8 cellular contexts compared by ENCODE assay signal in genomic region chrX:44874481-44875184, GRCh38. TPM values are rescaled to one million over a fixed set of nuclear protein-coding genes. Genes with fewer than 3 reads are reported as not detected.
DNase-seq lines count a peak whose midpoint lies in the region; ATAC-seq and TF ChIP-seq lines count a peak whose summit lies in the region.

No MANE protein-coding gene starts in this region.

- H3K36me3 Mint-ChIP-seq in CD8-positive, alpha-beta memory T cell: peaks cover 0 to 6% (median 0%) of the 10 kb centered on the region in 3 donors
- peaks cover 4% of the 10 kb centered on the region for H3K36me3 Mint-ChIP-seq in MCF 10A (ENCODE audit: insufficient read depth, unreplicated experiment)

- peak overlapping the region; percentile 87 for H3K27ac ChIP-seq in CD8-positive, alpha-beta memory T cell (ENCODE audit: low read depth, low read length)

- no peaks in the 10 kb centered on the region for H3K9me3 Mint-ChIP-seq in CD8-positive, alpha-beta memory T cell
- no peaks in the 10 kb centered on the region for H3K9me3 Mint-ChIP-seq in MCF 10A (ENCODE audit: unreplicated experiment)

- H3K4me1 Mint-ChIP-seq in CD8-positive, alpha-beta memory T cell: peaks cover 52 to 66% (median 54%) of the 10 kb centered on the region in 3 donors
- H3K4me1 Mint-ChIP-seq in MCF 10A (ENCODE audit: insufficient read depth, unreplicated experiment): peaks cover 6% of the 10 kb centered on the region

- peak overlapping the region; percentile 86 for H3K4me3 ChIP-seq in CD8-positive, alpha-beta memory T cell (ENCODE audit: low read length)

- intact Hi-C loops in MCF 10A (cut with micrococcal nuclease): loop anchor here (2.0 to 10.0 kb wide), 3 partner anchors 197 to 920 kb away; no protein-coding TSS in a partner anchor

- peaks cover 18% of the 10 kb centered on the region for H3K4me1 ChIP-seq in CD8-positive, alpha-beta memory T cell (ENCODE audit: insufficient read depth, low read length)

- no peak for TF ChIP-seq CTCF in MCF 10A (IDR thresholded peaks at IDR 0.05; ENCODE audit: unreplicated experiment)

- H3K36me3 ChIP-seq in CD8-positive, alpha-beta memory T cell (ENCODE audit: insufficient read depth, low read length): no peaks in the 10 kb centered on the region

- H3K9me3 ChIP-seq in CD8-positive, alpha-beta memory T cell (ENCODE audit: low read length): no peaks in the 10 kb centered on the region

- BruUV-seq in MCF 10A (replicated peaks; lab: Mats Ljungman, UMichigan): no TSS peak

- CTCF ChIA-PET in CD8-positive, alpha-beta memory T cell (lab: Charles Lee): no interaction called here
- CTCF ChIA-PET in MCF 10A (lab: Yijun Ruan, JAX): interaction anchor here (0.6 to 1.3 kb wide), 9 partner anchors 24 to 653 kb away, joined by 3 to 5 read pairs (median 3); no protein-coding TSS in a partner anchor

- peak overlapping the region; percentile 96 to 100 (median 99) for H3K4me3 Mint-ChIP-seq in CD8-positive, alpha-beta memory T cell
- H3K4me3 Mint-ChIP-seq in MCF 10A (ENCODE audit: unreplicated experiment): peak overlapping the region; percentile 91

- H3K27me3 ChIP-seq in CD8-positive, alpha-beta memory T cell (ENCODE audit: insufficient read depth, low read length, poor library complexity, severe bottlenecking): no peaks in the 10 kb centered on the region

- DNase-seq in CD8-positive, alpha-beta memory T cell: peak; percentile 9 to 65 (median 42)
- DNase-seq in HT1080 (ENCODE audit: low read depth): peak; percentile 3
- DNase-seq in T follicular helper cell (ENCODE audit: low read depth): peak; percentile 47
- peak; percentile 53 for DNase-seq in MCF 10A (ENCODE audit: unreplicated experiment)
- peak; percentile 65 for DNase-seq in iris pigment epithelial cell (ENCODE audit: low read depth)
- DNase-seq in stimulated activated CD4-positive, alpha-beta T cell treated with anti-CD3 and anti-CD28 coated beads, Interleukin-1b, Interleukin-23, amount 100 ng/mL, for 48 hours: peak; percentile 45

- POLR2A ChIA-PET in CD8-positive, alpha-beta memory T cell (lab: Charles Lee): interaction anchor here (0.5 to 1.5 kb wide), 2 partner anchors 24 to 202 kb away, joined by 6 to 7 read pairs; no protein-coding TSS in a partner anchor
- POLR2A ChIA-PET in MCF 10A (lab: Yijun Ruan, JAX): interaction anchor here (0.7 to 5.8 kb wide), 15 partner anchors 9 to 631 kb away, joined by 3 to 56 read pairs (median 3); no protein-coding TSS in a partner anchor

- no peaks in the 10 kb centered on the region for H3K27me3 Mint-ChIP-seq in CD8-positive, alpha-beta memory T cell
- no peaks in the 10 kb centered on the region for H3K27me3 Mint-ChIP-seq in MCF 10A (ENCODE audit: insufficient read depth, unreplicated experiment)

- ATAC-seq in HG03571 (IDR thresholded peaks at IDR 0.05; ENCODE audit: unreplicated experiment) (no peak), HG03469 (IDR thresholded peaks at IDR 0.05; ENCODE audit: unreplicated experiment) (no peak)

- H3K27ac Mint-ChIP-seq in CD8-positive, alpha-beta memory T cell: peak overlapping the region; percentile 93 to 100 (median 99)
- peak overlapping the region; percentile 92 for H3K27ac Mint-ChIP-seq in MCF 10A (ENCODE audit: low read depth, unreplicated experiment)

RNA-seq across cellular contexts. Expression of gene KDM6A, which starts 1.6 kb away (rescaled TPM):
- 10 to 100 TPM; 20.7 to 21.5 TPM for total RNA-seq in CD8-positive, alpha-beta memory T cell
- polyA plus RNA-seq in CD8-positive, alpha-beta memory T cell: 23.7 TPM
- total RNA-seq in HT1080 (2014; rRNA removed; shearing (Covaris generic)): 6.6 and 14.4 TPM in 2 replicates
- 9.7 and 11.7 TPM in 2 replicates for polyA plus RNA-seq in HT1080 (2015; cell fraction: cytosol; rRNA removed)
- 23.3 and 27.1 TPM in 2 replicates for polyA plus RNA-seq in HT1080 (2015; cell fraction: nucleus; rRNA removed)
- 30.8 and 31.8 TPM in 2 replicates for total RNA-seq in MCF 10A (2022)

RNA-seq across cellular contexts. Expression of gene DUSP21, which starts 30.8 kb away (rescaled TPM):
- not detected for total RNA-seq in CD8-positive, alpha-beta memory T cell
- polyA plus RNA-seq in CD8-positive, alpha-beta memory T cell: not detected
- total RNA-seq in HT1080 (2014; rRNA removed; shearing (Covaris generic)): not detected in 2 replicates
- not detected in 2 replicates for polyA plus RNA-seq in HT1080 (2015; cell fraction: cytosol; rRNA removed)
- polyA plus RNA-seq in HT1080 (2015; cell fraction: nucleus; rRNA removed): not detected in 2 replicates
- total RNA-seq in MCF 10A (2022): not detected in 2 replicates

Comparison
In these comparisons a context has a peak if more than half of its experiments do, and no peak if none do; other contexts are left out.
1. DNase-seq: peak in every context shown above with its lines; median percentile 65 in iris pigment epithelial cell; 53 in MCF 10A; 47 in T follicular helper cell; 45 in stimulated activated CD4-positive, alpha-beta T cell treated with anti-CD3 and anti-CD28 coated beads, Interleukin-1b, Interleukin-23, amount 100 ng/mL, for 48 hours; 42 in CD8-positive, alpha-beta memory T cell; 3 in HT1080.